ENCODE assay signal across 24 cellular contexts in the genomic region with DNA sequence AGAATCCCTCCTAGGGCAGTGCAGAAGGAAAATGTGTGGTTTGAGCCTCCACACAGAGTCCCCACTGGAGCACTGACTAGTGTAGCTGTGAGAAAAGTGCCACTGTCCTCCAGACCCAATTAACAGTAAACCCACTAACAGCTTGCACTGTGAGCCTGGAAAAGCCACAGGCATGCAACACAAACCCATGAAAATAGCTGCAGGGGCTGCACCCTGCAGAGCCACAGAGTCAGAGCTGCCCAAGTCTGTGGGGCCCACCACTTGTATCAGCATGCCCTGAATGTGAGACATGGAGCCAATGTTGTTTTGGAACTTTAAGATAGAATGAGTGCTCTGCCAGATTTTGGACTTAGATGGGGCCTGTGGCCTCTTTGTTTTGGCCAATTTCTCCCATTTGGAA.
"Had no signal": no experiment of that assay in that cellular context is flagged by ENCODE, and none has a peak within 500 bp of the region (broad histone marks: within the 10 kb centered on the region; RNA-seq: fewer than 3 reads in every experiment).

No MANE protein-coding gene starts in this region.

- H3K4me1 ChIP-seq: ascending aorta, Peyer's patch had no signal

- H3K36me3 ChIP-seq: ascending aorta, Peyer's patch had no signal

- FAIRE-seq: TTC549 had no signal

- H3K27me3 ChIP-seq: ascending aorta, Peyer's patch had no signal

- H3K4me3 ChIP-seq: ascending aorta, Peyer's patch had no signal

- DNase-seq: activated CD4-positive, alpha-beta memory T cell treated with anti-CD3 and anti-CD28 coated beads for 36 hours; activated CD4-positive, alpha-beta T cell treated with anti-CD3 and anti-CD28 coated beads, Interleukin-2, amount 10 ng/mL, durations not matched to agents 7 days and 5 days; activated CD4-positive, CD25-positive, alpha-beta regulatory T cell; activated CD8-positive, alpha-beta memory T cell treated with anti-CD3 and anti-CD28 coated beads for 24 hours; activated effector memory CD4-positive, alpha-beta T cell treated with anti-CD3 and anti-CD28 coated beads, Interleukin-2, amount 50 U/mL, for 16 hours; activated naive CD4-positive, alpha-beta T cell treated with Interleukin-2 at 50 U/mL for 16 hours; activated naive CD8-positive, alpha-beta T cell treated with anti-CD3 and anti-CD28 coated beads, Interleukin-2, amount 50 U/mL, for 24 hours; activated T-cell treated with anti-CD3 and anti-CD28 coated beads, Interleukin-2, amount 50 U/mL, for 4 hours; amniotic stem cell; MM.1S; NCI-H1105; NCI-H1436 treated with DMSO at 0.1 percent for 48 hours; NCI-H187 treated with DMSO at 0.1 percent for 48 hours; NCI-H2081 treated with DMSO at 0.1 percent for 48 hours; NCI-H446; NCI-H524; Peyer's patch; SHP77; T-cell; T-helper 2 cell; T1000 had no signal

- H3K27ac ChIP-seq: ascending aorta, Peyer's patch, VCaP had no signal
